ENCODE assay signal across 1 cellular context in genomic region chr19:53057904-53058579, GRCh38.
TF ChIP-seq lines count a peak whose summit lies in the region.

No MANE protein-coding gene starts in this region.

TF ChIP-seq in HepG2, 621 proteins besides CTCF, POLR2A, EP300 and RAD21:
- TF ChIP-seq HNF4G (IDR thresholded peaks at IDR 0.05; ENCODE audit: borderline replicate concordance, low read depth, low read length) (no peak), HNF4G (CRISPR knock-in tag; IDR thresholded peaks at IDR 0.05; ENCODE audit: borderline replicate concordance, low read depth) (no peak), SALL1 (CRISPR knock-in tag; IDR thresholded peaks at IDR 0.05) (no peak), HIC2 (CRISPR knock-in tag; IDR thresholded peaks at IDR 0.05; ENCODE audit: low read depth) (no peak), RBAK (CRISPR knock-in tag; IDR thresholded peaks at IDR 0.05) (no peak), ELK4 (CRISPR knock-in tag; IDR thresholded peaks at IDR 0.05; ENCODE audit: borderline replicate concordance) (no peak), ZNF280D (CRISPR knock-in tag; IDR thresholded peaks at IDR 0.05) (no peak), PRDM15 (CRISPR knock-in tag; IDR thresholded peaks at IDR 0.05) (no peak), SSRP1 (CRISPR knock-in tag; IDR thresholded peaks at IDR 0.05) (no peak), ZNF350 (CRISPR knock-in tag; IDR thresholded peaks at IDR 0.05; ENCODE audit: borderline replicate concordance, low read depth) (no peak), ZNF3 (CRISPR knock-in tag; IDR thresholded peaks at IDR 0.05) (no peak), SNAPC5 (CRISPR knock-in tag; IDR thresholded peaks at IDR 0.05; ENCODE audit: borderline replicate concordance) (no peak), MXD3 (CRISPR knock-in tag; IDR thresholded peaks at IDR 0.05) (no peak), ZNF24 (IDR thresholded peaks at IDR 0.05) (no peak), ZNF530 (CRISPR knock-in tag; IDR thresholded peaks at IDR 0.05; ENCODE audit: low read depth) (no peak), GLI4 (CRISPR knock-in tag; IDR thresholded peaks at IDR 0.05; ENCODE audit: borderline replicate concordance) (no peak), MED8 (CRISPR knock-in tag; IDR thresholded peaks at IDR 0.05; ENCODE audit: insufficient replicate concordance) (no peak), ZNF10 (CRISPR knock-in tag; IDR thresholded peaks at IDR 0.05; ENCODE audit: borderline replicate concordance, low read depth) (no peak), ZBTB20 (CRISPR knock-in tag; IDR thresholded peaks at IDR 0.05; ENCODE audit: borderline replicate concordance, low read depth) (no peak), ZNF550 (CRISPR knock-in tag; IDR thresholded peaks at IDR 0.05; ENCODE audit: borderline replicate concordance) (no peak)
